8 cellular contexts compared by ENCODE assay signal in genomic region chrX:40098264-40099045, GRCh38. TPM values are rescaled to one million over a fixed set of nuclear protein-coding genes. Genes with fewer than 3 reads are reported as not detected.
DNase-seq lines count a peak whose midpoint lies in the region; ATAC-seq, FAIRE-seq and TF ChIP-seq lines count a peak whose summit lies in the region.

No MANE protein-coding gene starts in this region.

- peak; percentile 27 for ATAC-seq in GM21529 (IDR thresholded peaks at IDR 0.05; ENCODE audit: unreplicated experiment)
- ATAC-seq in activated T-helper 17 cell treated with anti-CD3 and anti-CD28 coated beads, Interleukin-2, amount 50 U/mL, for 72 hours (replicated peaks): peak; percentile 22

- peak overlapping the region; percentile 52 for H3K4me3 ChIP-seq in ovary

- H3K4me3 Mint-ChIP-seq in activated T-helper 17 cell treated with anti-CD3 and anti-CD28 coated beads, Interleukin-2, amount 50 U/mL, for 72 hours: peak overlapping the region; percentile 73

- peaks cover 21% of the 10 kb centered on the region for H3K36me3 Mint-ChIP-seq in activated T-helper 17 cell treated with anti-CD3 and anti-CD28 coated beads, Interleukin-2, amount 50 U/mL, for 72 hours (ENCODE audit: low read depth)

- intact Hi-C loops in ovary (cut with DNase I): loop anchor here in 2 of 4 donors (5.0 kb wide), 2 partner anchors 69 to 86 kb away; no protein-coding TSS in a partner anchor

- TF ChIP-seq EP300 in ovary (IDR thresholded peaks at IDR 0.05): no peak

- H3K9me3 Mint-ChIP-seq in activated T-helper 17 cell treated with anti-CD3 and anti-CD28 coated beads, Interleukin-2, amount 50 U/mL, for 72 hours: no peaks in the 10 kb centered on the region

- in situ Hi-C loops in Caki2 (cut with HindIII; ENCODE audit: low pct_unique_long_range_greater_than_20kb, low sequenced_read_pairs): no loop called here

- no peak overlapping the region for H3K27ac Mint-ChIP-seq in activated T-helper 17 cell treated with anti-CD3 and anti-CD28 coated beads, Interleukin-2, amount 50 U/mL, for 72 hours

- H3K9me3 ChIP-seq in ovary: no peaks in the 10 kb centered on the region

- no peaks in the 10 kb centered on the region for H3K4me1 Mint-ChIP-seq in activated T-helper 17 cell treated with anti-CD3 and anti-CD28 coated beads, Interleukin-2, amount 50 U/mL, for 72 hours

- FAIRE-seq in HTR-8/SVneo (lab: Jason Lieb, UNC): no peak

- H3K27ac ChIP-seq in ovary: peak overlapping the region; percentile 58 to 86

- TF ChIP-seq CTCF in ovary (IDR thresholded peaks at IDR 0.05): no peak

- no peaks in the 10 kb centered on the region for H3K36me3 ChIP-seq in ovary

- peak; percentile 65 for DNase-seq in Caki2 (ENCODE audit: low read depth)
- DNase-seq in NCI-H226: peak; percentile 45
- DNase-seq in globus pallidus (ENCODE audit: low spot score): peak; percentile 60
- peak in 3 of 5 donors; percentile 45 to 59 (median 52) for DNase-seq in ovary
- no peak for DNase-seq in HTR-8/SVneo (ENCODE audit: insufficient read length, low spot score)
- DNase-seq in DMS153 treated with DMSO at 0.1 percent for 48 hours (lab: John Stamatoyannopoulos, UW; ENCODE audit: unreplicated experiment): no peak

- peaks cover 2% of the 10 kb centered on the region for H3K4me1 ChIP-seq in ovary (ENCODE audit: insufficient read depth)

- H3K27me3 Mint-ChIP-seq in activated T-helper 17 cell treated with anti-CD3 and anti-CD28 coated beads, Interleukin-2, amount 50 U/mL, for 72 hours: no peaks in the 10 kb centered on the region

- no peak for TF ChIP-seq POLR2A in ovary (IDR thresholded peaks at IDR 0.05)

- WGBS in ovary, 3 donors: 5 to 10% (median 7%) methylated on average over 47 to 75 of the region's 75 CpGs

- H3K27me3 ChIP-seq in ovary: no peaks in the 10 kb centered on the region

RNA-seq across cellular contexts. Expression of gene BCOR, which starts 0.7 kb away (rescaled TPM):
- 9.9 and 13.9 TPM in 2 replicates for total RNA-seq in Caki2 (2014; rRNA removed; shearing (Covaris generic); ENCODE audit: low replicate concordance)
- 10 to 100 TPM; 38.9 to 63.2 TPM for total RNA-seq in activated T-helper 17 cell treated with anti-CD3 and anti-CD28 coated beads, Interleukin-2, amount 50 U/mL, for 72 hours
- 10 to 100 TPM; 25.0 to 57.2 (median 43.2) TPM for total RNA-seq in ovary
- polyA plus RNA-seq in ovary: 10 to 100 TPM; 17.7 to 22.0 TPM

Comparison
In these comparisons a context has a peak if more than half of its experiments do, and no peak if none do; other contexts are left out.
1. DNase-seq: peak in Caki2 (single experiment), NCI-H226 (single experiment), globus pallidus (single experiment) and ovary (3 of 5); none in HTR-8/SVneo (single experiment) and DMS153 treated with DMSO at 0.1 percent for 48 hours (single experiment).